ENCODE assay signal across 1 cellular context in genomic region chr7:103632972-103633371, GRCh38.
TF ChIP-seq lines count a peak whose summit lies in the region.

No MANE protein-coding gene starts in this region.

TF ChIP-seq in GM23338, 12 proteins besides CTCF, POLR2A, EP300 and RAD21 (continued from another document):
- TF ChIP-seq, protein P1, sequence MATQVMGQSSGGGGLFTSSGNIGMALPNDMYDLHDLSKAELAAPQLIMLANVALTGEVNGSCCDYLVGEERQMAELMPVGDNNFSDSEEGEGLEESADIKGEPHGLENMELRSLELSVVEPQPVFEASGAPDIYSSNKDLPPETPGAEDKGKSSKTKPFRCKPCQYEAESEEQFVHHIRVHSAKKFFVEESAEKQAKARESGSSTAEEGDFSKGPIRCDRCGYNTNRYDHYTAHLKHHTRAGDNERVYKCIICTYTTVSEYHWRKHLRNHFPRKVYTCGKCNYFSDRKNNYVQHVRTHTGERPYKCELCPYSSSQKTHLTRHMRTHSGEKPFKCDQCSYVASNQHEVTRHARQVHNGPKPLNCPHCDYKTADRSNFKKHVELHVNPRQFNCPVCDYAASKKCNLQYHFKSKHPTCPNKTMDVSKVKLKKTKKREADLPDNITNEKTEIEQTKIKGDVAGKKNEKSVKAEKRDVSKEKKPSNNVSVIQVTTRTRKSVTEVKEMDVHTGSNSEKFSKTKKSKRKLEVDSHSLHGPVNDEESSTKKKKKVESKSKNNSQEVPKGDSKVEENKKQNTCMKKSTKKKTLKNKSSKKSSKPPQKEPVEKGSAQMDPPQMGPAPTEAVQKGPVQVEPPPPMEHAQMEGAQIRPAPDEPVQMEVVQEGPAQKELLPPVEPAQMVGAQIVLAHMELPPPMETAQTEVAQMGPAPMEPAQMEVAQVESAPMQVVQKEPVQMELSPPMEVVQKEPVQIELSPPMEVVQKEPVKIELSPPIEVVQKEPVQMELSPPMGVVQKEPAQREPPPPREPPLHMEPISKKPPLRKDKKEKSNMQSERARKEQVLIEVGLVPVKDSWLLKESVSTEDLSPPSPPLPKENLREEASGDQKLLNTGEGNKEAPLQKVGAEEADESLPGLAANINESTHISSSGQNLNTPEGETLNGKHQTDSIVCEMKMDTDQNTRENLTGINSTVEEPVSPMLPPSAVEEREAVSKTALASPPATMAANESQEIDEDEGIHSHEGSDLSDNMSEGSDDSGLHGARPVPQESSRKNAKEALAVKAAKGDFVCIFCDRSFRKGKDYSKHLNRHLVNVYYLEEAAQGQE (IDR thresholded peaks at IDR 0.05; ENCODE audit: unreplicated experiment): no peak
- TF ChIP-seq, protein P2, sequence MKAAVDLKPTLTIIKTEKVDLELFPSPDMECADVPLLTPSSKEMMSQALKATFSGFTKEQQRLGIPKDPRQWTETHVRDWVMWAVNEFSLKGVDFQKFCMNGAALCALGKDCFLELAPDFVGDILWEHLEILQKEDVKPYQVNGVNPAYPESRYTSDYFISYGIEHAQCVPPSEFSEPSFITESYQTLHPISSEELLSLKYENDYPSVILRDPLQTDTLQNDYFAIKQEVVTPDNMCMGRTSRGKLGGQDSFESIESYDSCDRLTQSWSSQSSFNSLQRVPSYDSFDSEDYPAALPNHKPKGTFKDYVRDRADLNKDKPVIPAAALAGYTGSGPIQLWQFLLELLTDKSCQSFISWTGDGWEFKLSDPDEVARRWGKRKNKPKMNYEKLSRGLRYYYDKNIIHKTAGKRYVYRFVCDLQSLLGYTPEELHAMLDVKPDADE (IDR thresholded peaks at IDR 0.05): no peak
TF ChIP-seq in GM23338: peak in this region for 0.
